In the genomic region with DNA sequence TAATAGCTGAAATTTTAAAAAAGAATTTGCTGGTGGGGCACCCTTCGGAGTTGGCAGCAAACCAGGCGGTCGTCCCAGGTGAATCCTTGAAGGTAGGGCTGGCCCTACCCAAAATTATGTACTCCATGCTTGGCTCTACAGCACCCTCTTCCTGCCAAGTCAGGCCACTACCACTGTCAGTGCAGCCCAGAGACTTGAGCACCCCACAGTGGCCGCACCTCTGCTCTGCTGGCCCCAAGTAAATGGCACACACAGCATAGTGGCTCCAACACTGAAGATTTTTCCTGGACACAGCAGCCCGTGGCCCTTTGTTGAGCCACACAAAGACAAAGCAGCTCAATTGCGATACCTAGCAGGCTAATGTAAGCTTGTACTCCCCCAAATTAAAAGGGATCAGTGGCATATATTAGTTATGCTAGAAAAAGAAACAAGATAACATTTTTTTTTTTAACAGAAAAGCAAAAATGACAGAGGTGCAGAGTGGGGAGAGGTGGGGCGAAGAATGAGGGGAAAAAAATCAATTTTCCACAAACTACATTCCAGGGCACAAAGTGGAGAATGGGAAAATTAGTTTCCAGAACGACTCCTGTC, we compare ENCODE assay signal across 8 cellular contexts.
DNase-seq lines count a peak whose midpoint lies in the region; ATAC-seq and TF ChIP-seq lines count a peak whose summit lies in the region.

No MANE protein-coding gene starts in this region.

- intact Hi-C loops in MCF 10A (cut with micrococcal nuclease) = no loop called here
- intact Hi-C loops in lower lobe of right lung (cut with DNase I) = no loop called here

- no TSS peak for BruUV-seq in MCF 10A (replicated peaks; lab: Mats Ljungman, UMichigan)

- TF ChIP-seq CTCF in MCF 10A (IDR thresholded peaks at IDR 0.05; ENCODE audit: unreplicated experiment) (peak; percentile 84), lower lobe of right lung (IDR thresholded peaks at IDR 0.05) (peak; percentile 61)

- H3K4me3 ChIP-seq in lower lobe of right lung = no peak overlapping the region

- H3K4me3 Mint-ChIP-seq in MCF 10A (ENCODE audit: unreplicated experiment) = no peak overlapping the region

- H3K27ac Mint-ChIP-seq in MCF 10A (ENCODE audit: low read depth, unreplicated experiment) = no peak overlapping the region

- POLR2A ChIA-PET in MCF 10A (lab: Yijun Ruan, JAX) = no interaction called here

- no peaks in the 10 kb centered on the region for H3K36me3 ChIP-seq in lower lobe of right lung

- no peaks in the 10 kb centered on the region for H3K9me3 Mint-ChIP-seq in MCF 10A (ENCODE audit: unreplicated experiment)

- peak; percentile 62 for ATAC-seq in GM18517 (IDR thresholded peaks at IDR 0.05; ENCODE audit: unreplicated experiment)
- peak; percentile 85 for ATAC-seq in HG03439 (IDR thresholded peaks at IDR 0.05; ENCODE audit: unreplicated experiment)
- peak; percentile 62 to 77 for ATAC-seq in lower lobe of right lung
- ATAC-seq in HG03097 (IDR thresholded peaks at IDR 0.05; ENCODE audit: low FRiP score, unreplicated experiment) = no peak

- H3K4me1 Mint-ChIP-seq in MCF 10A (ENCODE audit: insufficient read depth, unreplicated experiment) = peaks cover 14% of the 10 kb centered on the region

- H3K36me3 Mint-ChIP-seq in MCF 10A (ENCODE audit: insufficient read depth, unreplicated experiment) = no peaks in the 10 kb centered on the region

- CTCF ChIA-PET in MCF 10A (lab: Yijun Ruan, JAX) = interaction anchor here (0.5 to 0.7 kb wide), 3 partner anchors 368 to 1238 kb away, joined by 3 to 4 read pairs (median 3); no protein-coding TSS in a partner anchor

- H3K27ac ChIP-seq in lower lobe of right lung = no peak overlapping the region

- peaks cover 14% of the 10 kb centered on the region for H3K4me1 ChIP-seq in lower lobe of right lung

- DNase-seq in AG20443 (ENCODE audit: low spot score) = peak; percentile 63
- DNase-seq in SKM-1 (lab: John Stamatoyannopoulos, UW; ENCODE audit: unreplicated experiment) = peak; percentile 45
- DNase-seq in MCF 10A (ENCODE audit: unreplicated experiment) = peak; percentile 85
- peak; percentile 73 for DNase-seq in lower lobe of right lung
- no peak for DNase-seq in NCI-H1417 treated with DMSO at 0.1 percent for 48 hours (lab: John Stamatoyannopoulos, UW)

- peaks cover 10% of the 10 kb centered on the region for H3K9me3 ChIP-seq in lower lobe of right lung

- H3K27me3 Mint-ChIP-seq in MCF 10A (ENCODE audit: insufficient read depth, unreplicated experiment) = peaks cover 8% of the 10 kb centered on the region

- H3K27me3 ChIP-seq in lower lobe of right lung (ENCODE audit: low read depth) = no peaks in the 10 kb centered on the region
